Comparison of ENCODE assay signal across 10 cellular contexts in the genomic region with DNA sequence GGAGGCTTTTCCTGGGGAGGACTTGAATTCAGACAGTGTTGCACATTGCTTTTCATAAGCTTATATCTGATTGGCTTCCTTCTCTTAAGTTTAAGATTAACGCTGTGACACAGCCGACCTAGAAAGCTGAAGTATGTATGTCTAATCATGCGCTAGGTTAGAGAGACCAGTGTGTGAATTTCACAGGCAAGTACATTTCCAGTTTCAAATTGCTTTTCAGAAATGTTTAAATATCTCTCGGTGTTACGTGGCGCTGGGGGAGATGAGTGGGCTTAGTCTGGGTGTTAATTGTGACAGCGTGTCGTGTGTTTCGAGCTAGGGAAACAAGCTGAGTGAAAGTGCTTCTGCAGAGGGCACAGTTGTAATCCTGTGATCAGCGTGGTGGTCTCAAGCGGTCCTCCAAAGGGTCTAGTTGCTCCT.
DNase-seq lines count a peak whose midpoint lies in the region; ATAC-seq, FAIRE-seq and TF ChIP-seq lines count a peak whose summit lies in the region.
"Had no signal": no experiment of that assay in that cellular context is flagged by ENCODE, and none has a peak within 500 bp of the region (broad histone marks: within the 10 kb centered on the region; RNA-seq: fewer than 3 reads in every experiment).

No MANE protein-coding gene starts in this region.

- H3K4me3 ChIP-seq in astrocyte of the spinal cord (ENCODE audit: low read depth, low read length) (peak overlapping the region; percentile 62), left lung (peak overlapping the region; percentile 10 to 14), subcutaneous abdominal adipose tissue (ENCODE audit: low read depth in 1 of 5, low read length in 5 of 5) (peak overlapping the region; percentile 82 to 98 (median 86))

- FAIRE-seq in H54 (lab: Jason Lieb, UNC), result no peak

- H3K9me3 ChIP-seq in left lung (no peaks in the 10 kb centered on the region), subcutaneous abdominal adipose tissue (ENCODE audit: control insufficient read depth in 5 of 5, low read length in 5 of 5) (no peaks in the 10 kb centered on the region)

- no peaks in the 10 kb centered on the region for H3K27me3 ChIP-seq in left lung
- H3K27me3 ChIP-seq in subcutaneous abdominal adipose tissue (ENCODE audit: control insufficient read depth in 5 of 5, insufficient read depth in 4 of 5, low read length in 5 of 5), result no peaks in the 10 kb centered on the region

- H3K27ac ChIP-seq in left lung (peak overlapping the region; percentile 66 to 79), subcutaneous abdominal adipose tissue (ENCODE audit: low read depth, low read length) (peak overlapping the region; percentile 94)
- H3K27ac ChIP-seq: VCaP had no signal

- TF ChIP-seq POLR2A in H54 (IDR thresholded peaks at IDR 0.05; ENCODE audit: low read depth, low read length), result no peak

- H3K4me1 ChIP-seq in left lung, result peaks cover 0 to 13% of the 10 kb centered on the region in 2 donors
- peaks cover 10 to 55% (median 53%) of the 10 kb centered on the region in 5 donors for H3K4me1 ChIP-seq in subcutaneous abdominal adipose tissue (ENCODE audit: control insufficient read depth in 5 of 5, insufficient read depth in 5 of 5, low read length in 5 of 5)

- peak overlapping the region; percentile 71 to 96 (median 83) for H3K9ac ChIP-seq in subcutaneous abdominal adipose tissue (ENCODE audit: low read length in 5 of 5)

- TF ChIP-seq CTCF in astrocyte of the spinal cord (IDR thresholded peaks at IDR 0.05; ENCODE audit: low read depth, low read length) (no peak), left lung (IDR thresholded peaks at IDR 0.05) (no peak)

- peak; percentile 57 for DNase-seq in HCEC 1CT
- peak; percentile 69 for DNase-seq in astrocyte of the spinal cord (ENCODE audit: low read depth, low spot score)
- DNase-seq in left lung, result no peak
- DNase-seq in NCI-H1417 treated with DMSO at 0.1 percent for 48 hours (lab: John Stamatoyannopoulos, UW), result no peak
- no peak for DNase-seq in NCI-H2171 (lab: John Stamatoyannopoulos, UW)
- no peak for DNase-seq in H54 (ENCODE audit: insufficient read length, low spot score)
- no peak for DNase-seq in kidney tubule cell (ENCODE audit: low spot score)
- DNase-seq: NCI-H2081 treated with DMSO at 0.1 percent for 48 hours had no signal

- intact Hi-C loops in left lung (cut with DNase I), result no loop called here

- ATAC-seq in left lung, result no peak

- in situ Hi-C loops in astrocyte of the spinal cord (cut with HindIII; ENCODE audit: low sequenced_read_pairs), result no loop called here

- no peaks in the 10 kb centered on the region for H3K36me3 ChIP-seq in left lung
- H3K36me3 ChIP-seq in subcutaneous abdominal adipose tissue (ENCODE audit: control insufficient read depth in 5 of 5, insufficient read depth in 5 of 5, low read length in 5 of 5), result peaks cover 0 to 2% (median 0%) of the 10 kb centered on the region in 5 donors

Comparison
In these comparisons a context has a peak if more than half of its experiments do, and no peak if none do; other contexts are left out.
1. DNase-seq: peak in HCEC 1CT (single experiment) and astrocyte of the spinal cord (single experiment); none in left lung (0 of 2), NCI-H1417 treated with DMSO at 0.1 percent for 48 hours (single experiment), NCI-H2171 (single experiment), H54 (single experiment) and kidney tubule cell (single experiment).
2. H3K4me3 ChIP-seq: peak in every context shown above with its lines; median percentile 86 in subcutaneous abdominal adipose tissue; 62 in astrocyte of the spinal cord; 12 in left lung.